ENCODE assay signal across 13 cellular contexts in genomic region chr11:9529333-9529648, GRCh38. TPM values are rescaled to one million over a fixed set of nuclear protein-coding genes. Genes with fewer than 3 reads are reported as not detected.
DNase-seq lines count a peak whose midpoint lies in the region; ATAC-seq and TF ChIP-seq lines count a peak whose summit lies in the region.
"Had no signal": no experiment of that assay in that cellular context is flagged by ENCODE, and none has a peak within 500 bp of the region (broad histone marks: within the 10 kb centered on the region; RNA-seq: fewer than 3 reads in every experiment).

No MANE protein-coding gene starts in this region.

- H3K14ac ChIP-seq in neuronal stem cell (ENCODE audit: low read length): no peak overlapping the region

- no peak for TF ChIP-seq CTCF in fibroblast of mammary gland (conservative IDR thresholded peaks at IDR 0.05; ENCODE audit: control insufficient read depth, insufficient read depth, low read depth, low read length)

- H3K36me3 ChIP-seq in neuronal stem cell (replicated peaks in 1 of 2; ENCODE audit: control insufficient read depth in 2 of 2, insufficient read depth in 2 of 2, low read length in 2 of 2): peaks cover 7 to 33% of the 10 kb centered on the region in 2 donors

- no peak overlapping the region for H2AK5ac ChIP-seq in neuronal stem cell (ENCODE audit: low read depth, low read length)

- peak overlapping the region; percentile 21 for H3K27ac ChIP-seq in neuronal stem cell (replicated peaks; ENCODE audit: low read length)

- H3K23ac ChIP-seq in neuronal stem cell (ENCODE audit: low read depth, low read length, poor library complexity): peak overlapping the region; percentile 7

- H3K9me3 ChIP-seq in neuronal stem cell (replicated peaks in 1 of 2; ENCODE audit: control insufficient read depth in 2 of 2, insufficient read depth in 1 of 2, low read depth in 1 of 2, low read length in 2 of 2): no peaks in the 10 kb centered on the region

- H3K79me1 ChIP-seq in neuronal stem cell (ENCODE audit: low read depth, low read length): peaks cover 3% of the 10 kb centered on the region

- no peak overlapping the region for H2AFZ ChIP-seq in neuronal stem cell (ENCODE audit: low read length)

- H3K18ac ChIP-seq in neuronal stem cell (ENCODE audit: low read length): peak overlapping the region; percentile 7

- no peak overlapping the region for H3K4me3 ChIP-seq in fibroblast of mammary gland (ENCODE audit: control insufficient read depth, low read depth, low read length)
- no peak overlapping the region for H3K4me3 ChIP-seq in neuronal stem cell (ENCODE audit: low read length in 2 of 2)
- H3K4me3 ChIP-seq: GM12878 had no signal

- H2BK120ac ChIP-seq in neuronal stem cell (ENCODE audit: low read depth, low read length): no peak overlapping the region

- no peak overlapping the region for H4K8ac ChIP-seq in neuronal stem cell (ENCODE audit: low read depth, low read length)

- H2BK12ac ChIP-seq in neuronal stem cell (ENCODE audit: low read length): no peak overlapping the region

- no peak overlapping the region for H2BK15ac ChIP-seq in neuronal stem cell (ENCODE audit: low read length)

- ATAC-seq in HG03378 (IDR thresholded peaks at IDR 0.05; ENCODE audit: unreplicated experiment): no peak
- ATAC-seq in GM19395 (IDR thresholded peaks at IDR 0.05; ENCODE audit: unreplicated experiment): no peak
- no peak for ATAC-seq in activated CD4-positive, CD25-positive, alpha-beta regulatory T cell treated with anti-CD3 and anti-CD28 coated beads, Interleukin-2, amount 50 U/mL, for 24 hours
- ATAC-seq: GM12878 had no signal

- DNase-seq in AG20443 (ENCODE audit: low spot score) (peak; percentile 56), NCI-H69 (lab: John Stamatoyannopoulos, UW) (peak; percentile 79), fibroblast of mammary gland (ENCODE audit: low read depth) (peak; percentile 11), neuronal stem cell (ENCODE audit: low spot score) (no peak), NCI-H1417 (lab: John Stamatoyannopoulos, UW) (no peak)
- DNase-seq: activated naive CD4-positive, alpha-beta T cell treated with Interleukin-2 at 50 U/mL for 16 hours; mammary epithelial cell; stimulated activated CD4-positive, alpha-beta T cell treated with anti-CD3 and anti-CD28 coated beads, Interleukin-4, amount 100 ng/mL, for 24 hours; T1000 had no signal

- no peak overlapping the region for H2BK5ac ChIP-seq in neuronal stem cell (ENCODE audit: low read length)

- peaks cover 10 to 14% of the 10 kb centered on the region in 2 donors for H3K4me1 ChIP-seq in neuronal stem cell (ENCODE audit: control insufficient read depth in 2 of 2, insufficient read depth in 1 of 2, low read depth in 1 of 2, low read length in 2 of 2)

- H3K4me2 ChIP-seq in neuronal stem cell (ENCODE audit: insufficient read depth, low read length, poor library complexity, severe bottlenecking): no peak overlapping the region

- WGBS in neuronal stem cell (ENCODE audit: extremely low coverage in 2 of 2, insufficient read length in 2 of 2, insufficient replicate concordance in 1 of 2), 2 donors: no CpG with 5 or more reads among the region's 3 CpGs

- no peaks in the 10 kb centered on the region for H3K27me3 ChIP-seq in neuronal stem cell (ENCODE audit: control insufficient read depth in 3 of 3, insufficient read depth in 3 of 3, low read depth in 1 of 3, low read length in 3 of 3)

- no peak overlapping the region for H3K9ac ChIP-seq in neuronal stem cell (ENCODE audit: low read depth, low read length, poor library complexity)

- H4K91ac ChIP-seq in neuronal stem cell (ENCODE audit: low read depth, low read length, poor library complexity): no peak overlapping the region

- no peak overlapping the region for H3K4ac ChIP-seq in neuronal stem cell (ENCODE audit: low read length)

RNA-seq across cellular contexts. Expression of gene WEE1, which starts 44.2 kb away (rescaled TPM):
- polyA plus RNA-seq in neuronal stem cell (2013, experiment 1 of 2): 47.6 TPM
- polyA plus RNA-seq in neuronal stem cell (2013, experiment 2 of 2): 47.9 TPM

Comparison
In these comparisons a context has a peak if more than half of its experiments do, and no peak if none do; other contexts are left out.
1. DNase-seq: peak in AG20443 (single experiment), NCI-H69 (single experiment) and fibroblast of mammary gland (single experiment); none in neuronal stem cell (single experiment) and NCI-H1417 (0 of 3).